24 cellular contexts compared by ENCODE assay signal in the genomic region with DNA sequence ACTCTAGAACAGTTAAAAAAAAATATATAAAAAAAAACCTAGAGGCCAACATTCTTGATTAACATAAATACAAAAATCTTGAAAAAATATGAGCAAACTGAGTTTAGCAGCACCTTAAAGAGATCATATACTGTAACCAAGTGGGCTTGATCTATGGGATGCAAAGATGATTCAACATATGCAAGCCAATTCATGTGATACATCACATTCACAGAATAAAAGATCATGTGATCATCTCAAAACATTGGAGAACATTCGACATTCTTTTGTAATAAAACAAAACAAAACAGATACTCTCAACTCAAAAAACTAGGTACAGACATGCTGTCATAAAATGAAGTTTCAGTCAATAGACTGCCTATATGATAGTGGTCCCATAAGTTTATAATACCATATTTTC.
"Had no signal": no experiment of that assay in that cellular context is flagged by ENCODE, and none has a peak within 500 bp of the region (broad histone marks: within the 10 kb centered on the region; RNA-seq: fewer than 3 reads in every experiment).

No MANE protein-coding gene starts in this region.

- H3K4me2 ChIP-seq: SK-N-SH had no signal

- H3K27me3 ChIP-seq: ascending aorta, body of pancreas, cardiac muscle cell, SJCRH30 had no signal

- H3K36me3 ChIP-seq: ascending aorta, cardiac muscle cell, SJCRH30 had no signal

- H3K4me1 ChIP-seq: ascending aorta, body of pancreas had no signal

- ATAC-seq: activated CD4-positive, CD25-positive, alpha-beta regulatory T cell treated with anti-CD3 and anti-CD28 coated beads, Interleukin-2, amount 50 U/mL, for 24 hours; activated CD8-positive, alpha-beta memory T cell treated with anti-CD3 and anti-CD28 coated beads, Interleukin-2, amount 10 ng/mL, durations not matched to agents 7 days and 5 days; activated naive CD4-positive, alpha-beta T cell treated with anti-CD3 and anti-CD28 coated beads, Interleukin-2, amount 50 U/mL, for 72 hours; activated naive CD8-positive, alpha-beta T cell treated with anti-CD3 and anti-CD28 coated beads, Interleukin-2, amount 50 U/mL, for 24 hours; activated T-cell treated with anti-CD3 and anti-CD28 coated beads, Interleukin-2, amount 50 U/mL, for 4 hours; body of pancreas had no signal

- H3K27ac ChIP-seq: ascending aorta, body of pancreas, cardiac muscle cell, SJCRH30 had no signal

- DNase-seq: activated CD4-positive, alpha-beta T cell treated with anti-CD3 and anti-CD28 coated beads for 4 hours; activated CD4-positive, alpha-beta T cell treated with anti-CD3 and anti-CD28 coated beads, Interleukin-2, amount 50 U/mL, for 48 hours; activated CD8-positive, alpha-beta memory T cell treated with anti-CD3 and anti-CD28 coated beads, Interleukin-2, amount 10 ng/mL, durations not matched to agents 7 days and 5 days; activated effector memory CD4-positive, alpha-beta T cell treated with anti-CD3 and anti-CD28 coated beads, Interleukin-2, amount 50 U/mL, for 16 hours; activated naive CD4-positive, alpha-beta T cell treated with Interleukin-2 at 50 U/mL for 16 hours; activated naive CD8-positive, alpha-beta T cell treated with anti-CD3 and anti-CD28 coated beads, Interleukin-2, amount 50 U/mL, for 24 hours; activated T-cell treated with anti-CD3 and anti-CD28 coated beads, Interleukin-2, amount 50 U/mL, for 4 hours; amniotic stem cell; body of pancreas; KG1; NCI-H1092 treated with DMSO at 0.1 percent for 48 hours; NCI-H1417 treated with DMSO at 0.1 percent for 48 hours; NCI-H1694 treated with DMSO at 0.1 percent for 48 hours; NCI-H2029 treated with DMSO at 0.1 percent for 48 hours; NCI-H510A treated with DMSO at 0.1 percent for 48 hours; Right ventricle myocardium superior; RPMI8226; SJCRH30; SK-N-SH; SW 1271 had no signal

- H3K9ac ChIP-seq: SK-N-SH had no signal

- H3K4me3 ChIP-seq: ascending aorta, body of pancreas, cardiac muscle cell, SJCRH30 had no signal

- H3K9me3 ChIP-seq: ascending aorta, body of pancreas, SJCRH30, SK-N-SH had no signal
